8 cellular contexts compared by ENCODE assay signal in the genomic region with DNA sequence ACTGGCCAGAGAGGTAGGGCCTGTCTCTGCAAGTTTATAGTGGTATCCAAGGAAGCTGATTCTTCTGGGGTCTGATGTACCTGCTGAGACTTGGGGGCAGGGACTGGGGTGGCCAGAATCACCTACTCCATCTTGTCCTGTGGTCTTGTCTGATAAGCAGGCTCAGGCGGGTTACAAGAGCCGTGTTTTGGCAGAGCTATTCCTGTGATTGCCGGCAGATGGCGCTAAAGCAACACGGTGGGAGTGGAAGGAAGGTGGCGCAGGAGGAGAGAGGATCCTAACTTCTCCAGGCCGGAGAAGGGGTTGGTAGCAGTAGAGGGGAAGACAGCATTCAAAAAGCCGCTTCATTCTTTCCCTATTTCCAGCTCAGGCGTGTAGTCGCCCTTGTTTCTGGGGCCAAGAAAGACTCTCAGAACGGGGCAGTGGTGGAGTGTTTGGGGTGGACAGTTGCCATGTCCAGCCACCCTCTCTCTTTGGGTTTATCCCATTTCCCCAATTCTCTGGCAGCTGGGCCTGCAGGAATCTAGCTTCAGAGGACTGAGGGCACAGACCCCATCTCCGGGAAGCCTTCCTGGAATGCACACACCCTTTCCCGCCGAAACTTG. TPM values are rescaled to one million over a fixed set of nuclear protein-coding genes. Genes with fewer than 3 reads are reported as not detected.
A peak's percentile ranks its signal among the peaks of the same experiment; 100 is the strongest.
DNase-seq lines count a peak whose midpoint lies in the region; ATAC-seq and TF ChIP-seq lines count a peak whose summit lies in the region.

No MANE protein-coding gene starts in this region.

- no peak overlapping the region for H3K27ac ChIP-seq in Panc1 (ENCODE audit: low read length)
- no peak overlapping the region for H3K27ac ChIP-seq in neural progenitor cell

- no peak overlapping the region for H3K9ac ChIP-seq in neural progenitor cell

- H3K36me3 Mint-ChIP-seq in activated T-cell treated with anti-CD3 and anti-CD28 coated beads, Interleukin-2, amount 50 U/mL, for 4 hours (ENCODE audit: insufficient read depth) = no peaks in the 10 kb centered on the region
- H3K36me3 Mint-ChIP-seq in neural progenitor cell = no peaks in the 10 kb centered on the region

- DNase-seq in GM04504 (ENCODE audit: low read depth) (peak; percentile 58), Panc1 (ENCODE audit: low read depth, low spot score) (peak; percentile 73), fibroblast of mammary gland (ENCODE audit: low read depth) (peak; percentile 77), neural progenitor cell (ENCODE audit: low spot score) (peak; percentile 87)
- peak; percentile 67 for DNase-seq in Jurkat, Clone E6-1 (ENCODE audit: low read depth, low spot score)
- DNase-seq in activated T-cell treated with anti-CD3 and anti-CD28 coated beads, Interleukin-2, amount 50 U/mL, for 4 hours = peak; percentile 76
- peak; percentile 76 to 80 for DNase-seq in stimulated activated naive CD8-positive, alpha-beta T cell treated with anti-CD3 and anti-CD28 coated beads, Interleukin-15, amount 100 ng/mL, for 72 hours

- POLR2A ChIA-PET in Panc1 (lab: Charles Lee) = no interaction called here

- H2AFZ ChIP-seq in neural progenitor cell (replicated peaks) = peak overlapping the region; percentile 92

- CTCF ChIA-PET in Panc1 (lab: Charles Lee) = interaction anchor here (0.6 to 3.5 kb wide), 8 partner anchors 11 to 304 kb away, joined by 3 to 31 read pairs (median 3); no protein-coding TSS in a partner anchor

- no peaks in the 10 kb centered on the region for H3K36me3 ChIP-seq in Panc1 (ENCODE audit: control insufficient read depth, insufficient read depth, low read length)
- H3K36me3 ChIP-seq in neural progenitor cell = no peaks in the 10 kb centered on the region

- no peaks in the 10 kb centered on the region for H3K9me3 Mint-ChIP-seq in activated T-cell treated with anti-CD3 and anti-CD28 coated beads, Interleukin-2, amount 50 U/mL, for 4 hours
- no peaks in the 10 kb centered on the region for H3K9me3 Mint-ChIP-seq in neural progenitor cell
- no peaks in the 10 kb centered on the region for H3K9me3 Mint-ChIP-seq in stimulated activated naive CD8-positive, alpha-beta T cell treated with anti-CD3 and anti-CD28 coated beads, Interleukin-15, amount 100 ng/mL, for 72 hours

- no peaks in the 10 kb centered on the region for H4K20me1 ChIP-seq in neural progenitor cell (ENCODE audit: low read depth)

- no peak overlapping the region for H3K27ac Mint-ChIP-seq in neural progenitor cell
- H3K27ac Mint-ChIP-seq in stimulated activated naive CD8-positive, alpha-beta T cell treated with anti-CD3 and anti-CD28 coated beads, Interleukin-15, amount 100 ng/mL, for 72 hours = no peak overlapping the region

- H3K9me3 ChIP-seq in Panc1 (ENCODE audit: control insufficient read depth, insufficient read depth, low read depth, low read length) (no peaks in the 10 kb centered on the region), neural progenitor cell (ENCODE audit: low read depth) (no peaks in the 10 kb centered on the region)

- H3K4me2 ChIP-seq in neural progenitor cell = no peak overlapping the region

- in situ Hi-C loops in Panc1 (cut with HindIII; ENCODE audit: low pct_unique_long_range_greater_than_20kb, low sequenced_read_pairs) = no loop called here

- no peaks in the 10 kb centered on the region for H3K4me1 ChIP-seq in Panc1 (ENCODE audit: control insufficient read depth, insufficient read depth, low read length)
- H3K4me1 ChIP-seq in neural progenitor cell = peaks cover 3% of the 10 kb centered on the region

- H3K27me3 Mint-ChIP-seq in activated T-cell treated with anti-CD3 and anti-CD28 coated beads, Interleukin-2, amount 50 U/mL, for 4 hours (ENCODE audit: low read depth) = peaks cover 11% of the 10 kb centered on the region
- H3K27me3 Mint-ChIP-seq in neural progenitor cell (ENCODE audit: insufficient read depth, low read depth) = peaks cover 14% of the 10 kb centered on the region
- peaks cover 42% of the 10 kb centered on the region for H3K27me3 Mint-ChIP-seq in stimulated activated naive CD8-positive, alpha-beta T cell treated with anti-CD3 and anti-CD28 coated beads, Interleukin-15, amount 100 ng/mL, for 72 hours

- ATAC-seq in Panc1 (peak; percentile 93), GM19324 (IDR thresholded peaks at IDR 0.05; ENCODE audit: low FRiP score, unreplicated experiment) (no peak)
- peak; percentile 69 to 72 for ATAC-seq in activated T-cell treated with anti-CD3 and anti-CD28 coated beads, Interleukin-2, amount 50 U/mL, for 4 hours
- peak; percentile 74 for ATAC-seq in stimulated activated naive CD8-positive, alpha-beta T cell treated with anti-CD3 and anti-CD28 coated beads, Interleukin-15, amount 100 ng/mL, for 72 hours

- TF ChIP-seq CTCF in Panc1 (IDR thresholded peaks at IDR 0.05) = peak; percentile 98
- TF ChIP-seq CTCF in fibroblast of mammary gland (conservative IDR thresholded peaks at IDR 0.05; ENCODE audit: control insufficient read depth, insufficient read depth, low read depth, low read length) = peak; percentile 100
- peak; percentile 98 for TF ChIP-seq CTCF in neural progenitor cell (IDR thresholded peaks at IDR 0.05)

- H3K79me2 ChIP-seq in neural progenitor cell (ENCODE audit: low read depth) = no peaks in the 10 kb centered on the region

- no peaks in the 10 kb centered on the region for H3K27me3 ChIP-seq in Panc1 (ENCODE audit: control insufficient read depth, insufficient read depth, low read length)
- H3K27me3 ChIP-seq in neural progenitor cell = no peaks in the 10 kb centered on the region

- BruUV-seq in Panc1 (replicated peaks; lab: Mats Ljungman, UMichigan) = no TSS peak

- intact Hi-C loops in Panc1 (cut with micrococcal nuclease; ENCODE audit: unreplicated experiment) = loop anchor here (1.0 to 5.0 kb wide), 2 partner anchors 118 to 306 kb away; no protein-coding TSS in a partner anchor

- peaks cover 17% of the 10 kb centered on the region for H3K4me1 Mint-ChIP-seq in activated T-cell treated with anti-CD3 and anti-CD28 coated beads, Interleukin-2, amount 50 U/mL, for 4 hours (ENCODE audit: low read depth)
- no peaks in the 10 kb centered on the region for H3K4me1 Mint-ChIP-seq in neural progenitor cell
- peaks cover 29% of the 10 kb centered on the region for H3K4me1 Mint-ChIP-seq in stimulated activated naive CD8-positive, alpha-beta T cell treated with anti-CD3 and anti-CD28 coated beads, Interleukin-15, amount 100 ng/mL, for 72 hours

- no peaks in the 10 kb centered on the region for H3F3A ChIP-seq in neural progenitor cell (ENCODE audit: low read depth)

- H3K4me3 ChIP-seq in Jurkat, Clone E6-1 (ENCODE audit: low read length) = no peak overlapping the region
- no peak overlapping the region for H3K4me3 ChIP-seq in Panc1 (ENCODE audit: low read depth in 2 of 2, low read length in 2 of 2)
- no peak overlapping the region for H3K4me3 ChIP-seq in fibroblast of mammary gland (ENCODE audit: control insufficient read depth, low read depth, low read length)
- no peak overlapping the region for H3K4me3 ChIP-seq in neural progenitor cell

- no peak overlapping the region for H3K4me3 Mint-ChIP-seq in activated T-cell treated with anti-CD3 and anti-CD28 coated beads, Interleukin-2, amount 50 U/mL, for 4 hours
- no peak overlapping the region for H3K4me3 Mint-ChIP-seq in neural progenitor cell
- no peak overlapping the region for H3K4me3 Mint-ChIP-seq in stimulated activated naive CD8-positive, alpha-beta T cell treated with anti-CD3 and anti-CD28 coated beads, Interleukin-15, amount 100 ng/mL, for 72 hours

RNA-seq across cellular contexts. Expression of a gene that starts 15.1 kb away (rescaled TPM):
- not detected for polyA plus RNA-seq in Jurkat, Clone E6-1 (2012; ENCODE audit: insufficient read depth, insufficient read length)
- total RNA-seq in Panc1 (2021; ENCODE audit: unreplicated experiment) (not detected), neural progenitor cell (ENCODE audit: low replicate concordance) (not detected in 2 replicates)
- not detected for polyA plus RNA-seq in Panc1 (2012; ENCODE audit: insufficient read length)
- total RNA-seq in activated T-cell treated with anti-CD3 and anti-CD28 coated beads, Interleukin-2, amount 50 U/mL, for 4 hours = not detected

RNA-seq across cellular contexts. Expression of a gene that starts 25.3 kb away (rescaled TPM):
- polyA plus RNA-seq in Jurkat, Clone E6-1 (2012; ENCODE audit: insufficient read depth, insufficient read length) = 237 TPM
- total RNA-seq in Panc1 (2021; ENCODE audit: unreplicated experiment) = 184 TPM
- polyA plus RNA-seq in Panc1 (2012; ENCODE audit: insufficient read length) = 426 TPM
- 100 to 1,000 TPM; 580 to 683 (median 586) TPM for total RNA-seq in activated T-cell treated with anti-CD3 and anti-CD28 coated beads, Interleukin-2, amount 50 U/mL, for 4 hours
- total RNA-seq in neural progenitor cell (ENCODE audit: low replicate concordance) = 99.8 and 130 TPM in 2 replicates
